8 cellular contexts compared by ENCODE assay signal in the genomic region with DNA sequence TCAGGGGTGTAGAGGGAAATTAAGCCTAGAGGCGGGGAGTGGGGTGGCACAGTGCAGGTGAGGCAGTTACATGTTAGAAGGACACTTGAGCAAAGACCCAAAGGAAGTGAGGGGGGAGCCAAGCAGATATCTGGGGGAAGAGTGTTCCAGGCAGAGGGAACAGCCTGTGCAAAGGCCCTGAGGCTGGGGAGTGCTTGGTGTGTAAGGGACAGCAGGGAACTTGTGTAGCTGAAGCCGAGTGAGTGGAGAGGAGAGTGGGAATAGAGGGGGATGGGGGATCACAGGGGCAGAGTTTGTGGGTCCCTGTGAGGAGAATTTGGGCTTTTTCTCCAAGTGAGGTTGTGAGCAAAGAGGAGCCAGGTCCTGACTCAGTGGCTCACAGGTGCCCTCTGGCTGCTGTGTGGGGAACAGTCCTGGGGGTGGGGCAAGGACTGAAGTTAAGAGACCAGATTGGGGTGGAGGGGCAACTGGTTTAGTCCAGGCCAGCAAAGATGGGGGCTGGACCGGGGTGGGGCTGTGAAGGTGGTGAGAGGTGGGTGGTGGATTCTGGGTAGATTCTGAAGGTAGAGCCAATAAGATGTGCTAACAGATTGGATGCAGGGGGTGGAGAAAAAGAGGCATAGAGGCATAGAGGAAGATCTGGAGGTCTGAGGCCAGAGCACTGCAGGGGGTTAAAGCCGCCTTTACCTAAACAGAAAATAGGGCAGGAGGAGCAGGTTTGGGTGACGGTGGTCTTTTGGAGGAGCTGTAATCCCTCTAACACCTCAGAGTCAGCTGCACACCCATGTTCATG.
A peak's percentile ranks its signal among the peaks of the same experiment; 100 is the strongest.
DNase-seq lines count a peak whose midpoint lies in the region; ATAC-seq and TF ChIP-seq lines count a peak whose summit lies in the region.

No MANE protein-coding gene starts in this region.

- no peak overlapping the region for H3K4me3 ChIP-seq in BJ (ENCODE audit: low read depth, low read length)

- TF ChIP-seq CTCF in BJ (IDR thresholded peaks at IDR 0.05; ENCODE audit: insufficient read depth, low read depth, low read length) = peak; percentile 94

- CTCF ChIA-PET in BJ (lab: Yijun Ruan, JAX) = interaction anchor here (0.7 to 2.8 kb wide), 18 partner anchors 8 to 295 kb away, joined by 3 to 12 read pairs (median 3); no protein-coding TSS in a partner anchor

- no peaks in the 10 kb centered on the region for H3K27me3 ChIP-seq in BJ (ENCODE audit: control insufficient read depth, insufficient read depth, low read length)

- no peaks in the 10 kb centered on the region for H3K36me3 ChIP-seq in BJ (ENCODE audit: control insufficient read depth, insufficient read depth, low read length)

- peak; percentile 57 for ATAC-seq in left colon

- POLR2A ChIA-PET in BJ (lab: Charles Lee) = no interaction called here

- DNase-seq in BJ (ENCODE audit: low read depth) (no peak), HCEC 1CT (peak; percentile 47), T follicular helper cell (ENCODE audit: low read depth) (peak; percentile 41), amniotic stem cell (lab: John Stamatoyannopoulos, UW) (peak; percentile 17), left colon (peak; percentile 24 to 32), DMS153 treated with DMSO at 0.1 percent for 48 hours (lab: John Stamatoyannopoulos, UW; ENCODE audit: unreplicated experiment) (no peak), NCI-H2107 treated with DMSO at 0.1 percent for 48 hours (lab: John Stamatoyannopoulos, UW; ENCODE audit: unreplicated experiment) (no peak)
- DNase-seq in stimulated activated CD8-positive, alpha-beta memory T cell treated with anti-CD3 and anti-CD28 coated beads, Interleukin-12 subunit alpha, Interleukin-12 subunit beta, amount 100 ng/mL, for 4 hours (ENCODE audit: low read depth) = peak; percentile 7

- intact Hi-C loops in left colon (cut with DNase I, micrococcal nuclease) = no loop called here

Comparison
In these comparisons a context has a peak if more than half of its experiments do, and no peak if none do; other contexts are left out.
1. DNase-seq: peak in HCEC 1CT (single experiment), T follicular helper cell (single experiment), amniotic stem cell (single experiment), left colon (2 of 2) and stimulated activated CD8-positive, alpha-beta memory T cell treated with anti-CD3 and anti-CD28 coated beads, Interleukin-12 subunit alpha, Interleukin-12 subunit beta, amount 100 ng/mL, for 4 hours (single experiment); none in BJ (single experiment), DMS153 treated with DMSO at 0.1 percent for 48 hours (single experiment) and NCI-H2107 treated with DMSO at 0.1 percent for 48 hours (single experiment).